Comparison of ENCODE assay signal across 8 cellular contexts in genomic region chr2:192194065-192194865, GRCh38. TPM values are rescaled to one million over a fixed set of nuclear protein-coding genes. Genes with fewer than 3 reads are reported as not detected.
DNase-seq lines count a peak whose midpoint lies in the region; ATAC-seq and TF ChIP-seq lines count a peak whose summit lies in the region.

No MANE protein-coding gene starts in this region.

- no peak overlapping the region for H3K18ac ChIP-seq in trophoblast cell (ENCODE audit: low read length)

- no peaks in the 10 kb centered on the region for H3K79me1 ChIP-seq in trophoblast cell (ENCODE audit: low read length)

- peak overlapping the region; percentile 63 for H2AFZ ChIP-seq in trophoblast cell (ENCODE audit: insufficient read depth, low read length, poor library complexity)

- no peak overlapping the region for H4K12ac ChIP-seq in trophoblast cell (ENCODE audit: low read depth, low read length)

- H2BK120ac ChIP-seq in trophoblast cell (ENCODE audit: insufficient read depth, low read length, poor library complexity): no peak overlapping the region

- H3K14ac ChIP-seq in trophoblast cell (ENCODE audit: low read length): no peak overlapping the region

- H3K27me3 Mint-ChIP-seq in IgD-negative memory B cell: peaks cover 52% of the 10 kb centered on the region
- peaks cover 60% of the 10 kb centered on the region for H3K27me3 Mint-ChIP-seq in activated T-cell treated with anti-CD3 and anti-CD28 coated beads, Interleukin-2, amount 50 U/mL, for 72 hours (ENCODE audit: low read depth)

- no peaks in the 10 kb centered on the region for H3K9me3 Mint-ChIP-seq in IgD-negative memory B cell
- H3K9me3 Mint-ChIP-seq in activated T-cell treated with anti-CD3 and anti-CD28 coated beads, Interleukin-2, amount 50 U/mL, for 72 hours: no peaks in the 10 kb centered on the region

- ATAC-seq in GM19452 (IDR thresholded peaks at IDR 0.05; ENCODE audit: unreplicated experiment) (peak; percentile 16), gastroesophageal sphincter (peak; percentile 16)
- ATAC-seq in activated T-cell treated with anti-CD3 and anti-CD28 coated beads, Interleukin-2, amount 50 U/mL, for 72 hours (replicated peaks in 1 of 2): peak; percentile 56 to 60

- TF ChIP-seq CTCF in AG04450 (IDR thresholded peaks at IDR 0.05; ENCODE audit: low read depth, low read length) (no peak), gastroesophageal sphincter (IDR thresholded peaks at IDR 0.05) (no peak)

- H2BK12ac ChIP-seq in trophoblast cell (ENCODE audit: low read length): no peak overlapping the region

- H3K4me2 ChIP-seq in trophoblast cell (ENCODE audit: low read length): peak overlapping the region; percentile 67

- H3K4ac ChIP-seq in trophoblast cell (ENCODE audit: low read depth, low read length): no peak overlapping the region

- peak overlapping the region; percentile 16 to 88 (median 83) for H3K4me3 Mint-ChIP-seq in IgD-negative memory B cell
- peak overlapping the region; percentile 89 to 95 for H3K4me3 Mint-ChIP-seq in activated T-cell treated with anti-CD3 and anti-CD28 coated beads, Interleukin-2, amount 50 U/mL, for 72 hours

- POLR2A ChIA-PET in AG04450 (lab: Yijun Ruan, JAX): interaction anchor here (0.6 to 1.6 kb wide), 2 partner anchors 347 to 1124 kb away, joined by 3 read pairs; partner anchors contain the start of gene CAVIN2

- no peak overlapping the region for H3K9ac ChIP-seq in trophoblast cell (ENCODE audit: low read length)

- H3K4me3 ChIP-seq in AG04450 (ENCODE audit: low read depth, low read length) (peak overlapping the region; percentile 77), gastroesophageal sphincter (peak overlapping the region; percentile 23 to 55), trophoblast cell (ENCODE audit: low read depth, low read length) (no peak overlapping the region)

- H2BK5ac ChIP-seq in trophoblast cell (ENCODE audit: low read depth, low read length, poor library complexity): no peak overlapping the region

- H3K4me1 Mint-ChIP-seq in IgD-negative memory B cell: peaks cover 11 to 19% (median 13%) of the 10 kb centered on the region in 3 donors
- peaks cover 26% of the 10 kb centered on the region for H3K4me1 Mint-ChIP-seq in activated T-cell treated with anti-CD3 and anti-CD28 coated beads, Interleukin-2, amount 50 U/mL, for 72 hours (ENCODE audit: low read depth)

- H3K36me3 ChIP-seq in gastroesophageal sphincter: no peaks in the 10 kb centered on the region
- H3K36me3 ChIP-seq in trophoblast cell (ENCODE audit: control insufficient read depth in 1 of 2, insufficient read depth in 2 of 2, low read length in 2 of 2): no peaks in the 10 kb centered on the region

- WGBS in gastroesophageal sphincter (ENCODE audit: low coverage in 1 of 2), 2 donors: 6 to 10% methylated on average over 7 to 15 of the region's 52 CpGs
- WGBS in trophoblast cell (ENCODE audit: extremely low coverage, insufficient coverage, insufficient read length): no CpG with 5 or more reads among the region's 52 CpGs

- no peak overlapping the region for H4K8ac ChIP-seq in trophoblast cell (ENCODE audit: low read depth, low read length)

- CTCF ChIA-PET in AG04450 (lab: Charles Lee): interaction anchor here (0.6 to 3.5 kb wide), 7 partner anchors 11 to 382 kb away, joined by 3 to 16 read pairs (median 6); no protein-coding TSS in a partner anchor

- H3K4me1 ChIP-seq in gastroesophageal sphincter (peaks cover 0 to 36% (median 25%) of the 10 kb centered on the region in 3 donors), trophoblast cell (ENCODE audit: control insufficient read depth in 1 of 2, insufficient read depth in 2 of 2, low read length in 2 of 2) (peaks cover 12 to 13% of the 10 kb centered on the region in 2 experiments)

- H3K27ac Mint-ChIP-seq in IgD-negative memory B cell: no peak overlapping the region
- no peak overlapping the region for H3K27ac Mint-ChIP-seq in activated T-cell treated with anti-CD3 and anti-CD28 coated beads, Interleukin-2, amount 50 U/mL, for 72 hours

- H3K9me3 ChIP-seq in AG04450 (ENCODE audit: control insufficient read depth, insufficient read depth, low read length): no peaks in the 10 kb centered on the region
- no peaks in the 10 kb centered on the region for H3K9me3 ChIP-seq in gastroesophageal sphincter
- no peaks in the 10 kb centered on the region for H3K9me3 ChIP-seq in trophoblast cell (ENCODE audit: insufficient read depth, low read depth, low read length)

- no peaks in the 10 kb centered on the region for H3K36me3 Mint-ChIP-seq in IgD-negative memory B cell
- H3K36me3 Mint-ChIP-seq in activated T-cell treated with anti-CD3 and anti-CD28 coated beads, Interleukin-2, amount 50 U/mL, for 72 hours (ENCODE audit: insufficient read depth in 2 of 2): peaks cover 0 to 2% of the 10 kb centered on the region in 2 donors

- no peak for TF ChIP-seq POLR2A in gastroesophageal sphincter (IDR thresholded peaks at IDR 0.05)

- H3K27ac ChIP-seq in AG04450 (ENCODE audit: low read depth, low read length) (no peak overlapping the region), gastroesophageal sphincter (no peak overlapping the region), trophoblast cell (ENCODE audit: low read depth, low read length) (no peak overlapping the region)

- H3K79me2 ChIP-seq in trophoblast cell (ENCODE audit: control insufficient read depth, insufficient read depth, low read length, poor library complexity): no peaks in the 10 kb centered on the region

- DNase-seq in AG04450 (ENCODE audit: low read depth, low spot score) (no peak), trophoblast cell (peak in 1 of 2 donors; percentile 14), NK-92 (lab: John Stamatoyannopoulos, UW; ENCODE audit: unreplicated experiment) (no peak), NCI-H128 (lab: John Stamatoyannopoulos, UW; ENCODE audit: unreplicated experiment) (no peak)
- DNase-seq in activated T-cell treated with anti-CD3 and anti-CD28 coated beads, Interleukin-2, amount 50 U/mL, for 72 hours: peak; percentile 35 to 39

- no peak overlapping the region for H3K23ac ChIP-seq in trophoblast cell (ENCODE audit: low read length)

- H2AK5ac ChIP-seq in trophoblast cell (ENCODE audit: low read length): no peak overlapping the region

- H4K91ac ChIP-seq in trophoblast cell (ENCODE audit: low read depth, low read length): no peak overlapping the region

- H3K27me3 ChIP-seq in AG04450 (ENCODE audit: control insufficient read depth, insufficient read depth, low read length): peaks cover 3% of the 10 kb centered on the region
- peaks cover 79% of the 10 kb centered on the region for H3K27me3 ChIP-seq in gastroesophageal sphincter
- H3K27me3 ChIP-seq in trophoblast cell (ENCODE audit: insufficient read depth, low read length): peaks cover 36% of the 10 kb centered on the region

- no peak for TF ChIP-seq EP300 in gastroesophageal sphincter (IDR thresholded peaks at IDR 0.05)

RNA-seq across cellular contexts. Expression of gene TMEFF2, which starts 0.5 kb away (rescaled TPM):
- polyA plus RNA-seq in AG04450 (2011; rRNA removed) (3.4 and 4.1 TPM in 2 replicates), IgD-negative memory B cell (not detected)
- polyA minus RNA-seq in AG04450 (2011; rRNA and poly(A)+ RNA removed): 1.8 and 2.0 TPM in 2 replicates
- not detected for total RNA-seq in activated T-cell treated with anti-CD3 and anti-CD28 coated beads, Interleukin-2, amount 50 U/mL, for 72 hours
- 1 to 10 TPM in 2 of 4 donors, under 1 TPM in 2; 0.42 to 3.0 (median 0.83) TPM for total RNA-seq in gastroesophageal sphincter
- polyA plus RNA-seq in trophoblast cell (2013): 0.24 and 0.29 TPM in 2 replicates

Comparison
In these comparisons a context has a peak if more than half of its experiments do, and no peak if none do; other contexts are left out.
1. DNase-seq: peak in activated T-cell treated with anti-CD3 and anti-CD28 coated beads, Interleukin-2, amount 50 U/mL, for 72 hours (2 of 2); none in AG04450 (single experiment), NK-92 (single experiment) and NCI-H128 (single experiment).
2. Peak in every context shown above with its lines, with median percentiles within 50 percentile points of each other: ATAC-seq.